Comparison of ENCODE assay signal across 19 cellular contexts in the genomic region with DNA sequence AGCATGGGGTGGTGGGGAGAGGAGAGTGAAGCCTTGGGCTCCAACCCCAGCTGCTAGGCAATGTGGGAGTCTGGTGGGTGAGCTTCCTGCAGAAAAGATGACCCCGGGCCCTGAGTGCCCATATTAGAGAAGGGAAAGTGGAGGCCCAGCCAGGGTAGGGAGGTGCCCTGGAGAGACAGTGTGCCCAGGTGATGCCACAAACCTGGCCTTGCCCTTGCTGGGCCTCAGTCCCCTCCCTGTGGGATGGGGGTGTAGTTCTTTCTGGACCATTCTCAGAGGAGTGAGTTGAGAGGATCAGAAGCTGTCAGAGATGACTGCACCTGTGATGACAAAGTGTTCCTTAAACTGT. TPM values are rescaled to one million over a fixed set of nuclear protein-coding genes. Genes with fewer than 3 reads are reported as not detected.
"Had no signal": no experiment of that assay in that cellular context is flagged by ENCODE, and none has a peak within 500 bp of the region (broad histone marks: within the 10 kb centered on the region; RNA-seq: fewer than 3 reads in every experiment).

No MANE protein-coding gene starts in this region.

- DNase-seq: activated CD4-positive, alpha-beta T cell treated with anti-CD3 and anti-CD28 coated beads for 36 hours; activated CD4-positive, alpha-beta T cell treated with anti-CD3 and anti-CD28 coated beads, Interleukin-2, amount 50 U/mL, for 4 hours; activated CD4-positive, CD25-positive, alpha-beta regulatory T cell; activated gamma-delta T cell treated with Interleukin-2 at 50 U/mL for 16 hours; activated naive CD4-positive, alpha-beta T cell treated with anti-CD3 and anti-CD28 coated beads, Interleukin-2, amount 50 U/mL, for 16 hours; central memory CD4-positive, alpha-beta T cell; foreskin keratinocyte; heart left ventricle; left ventricle myocardium superior; ovary; stimulated activated CD4-positive, alpha-beta T cell treated with anti-CD3 and anti-CD28 coated beads, Interleukin-12 subunit alpha, Interleukin-12 subunit beta, amount 100 ng/mL, for 4 hours; stimulated activated CD4-positive, alpha-beta T cell treated with anti-CD3 and anti-CD28 coated beads, Interleukin-4, amount 100 ng/mL, for 1 hour; stimulated activated naive CD8-positive, alpha-beta T cell treated with anti-CD3 and anti-CD28 coated beads, Interleukin-15, amount 100 ng/mL, for 72 hours; substantia nigra had no signal

- H3K4me1 ChIP-seq: breast epithelium, foreskin keratinocyte, heart left ventricle, right lobe of liver, tibial nerve had no signal

- H3K36me3 ChIP-seq: breast epithelium, heart left ventricle, ovary, right lobe of liver, tibial nerve had no signal

- H3K27me3 ChIP-seq: breast epithelium, heart left ventricle, ovary, right lobe of liver, tibial nerve had no signal

- H3K9me3 ChIP-seq: breast epithelium, heart left ventricle, ovary, right lobe of liver, tibial nerve had no signal

- H3K4me3 ChIP-seq: breast epithelium, heart left ventricle, ovary, right lobe of liver, tibial nerve had no signal

- H3K27ac ChIP-seq: breast epithelium, foreskin keratinocyte, heart left ventricle, ovary, right lobe of liver, tibial nerve had no signal

- ATAC-seq: activated CD4-positive, alpha-beta T cell treated with anti-CD3 and anti-CD28 coated beads for 36 hours; esophagus mucosa; foreskin keratinocyte; heart left ventricle; left ventricle myocardium superior; right lobe of liver; stimulated activated naive CD8-positive, alpha-beta T cell treated with anti-CD3 and anti-CD28 coated beads, Interleukin-15, amount 100 ng/mL, for 72 hours had no signal

RNA-seq across cellular contexts. Expression of a gene that starts 51.5 kb away (rescaled TPM):
- total RNA-seq: foreskin keratinocyte; T-helper 1 cell treated with Interleukin-12 subunit alpha and Interleukin-12 subunit beta and Interleukin-4 antibody, amounts not matched to agents 30 ng/mL and 1 ng/mL, for 36 hours had no signal
- polyA plus RNA-seq: foreskin keratinocyte had no signal
